Comparison of ENCODE assay signal across 24 cellular contexts in genomic region chr14:44448816-44449411, GRCh38. TPM values are rescaled to one million over a fixed set of nuclear protein-coding genes. Genes with fewer than 3 reads are reported as not detected.
A peak's percentile ranks its signal among the peaks of the same experiment; 100 is the strongest.
DNase-seq lines count a peak whose midpoint lies in the region; ATAC-seq, FAIRE-seq and TF ChIP-seq lines count a peak whose summit lies in the region.
"Had no signal": no experiment of that assay in that cellular context is flagged by ENCODE, and none has a peak within 500 bp of the region (broad histone marks: within the 10 kb centered on the region; RNA-seq: fewer than 3 reads in every experiment).

No MANE protein-coding gene starts in this region.

- H3K36me3 ChIP-seq in HepG2 (replicated peaks in 1 of 2; ENCODE audit: control insufficient read depth in 1 of 2, insufficient read depth in 2 of 2, low read length in 2 of 2) (no peaks in the 10 kb centered on the region), right lobe of liver (no peaks in the 10 kb centered on the region), endodermal cell (ENCODE audit: control insufficient read depth, insufficient read depth, low read length) (no peaks in the 10 kb centered on the region)
- H3K36me3 ChIP-seq in naive thymus-derived CD4-positive, alpha-beta T cell (ENCODE audit: control insufficient read depth in 2 of 3, insufficient read depth in 3 of 3, low read length in 3 of 3) = no peaks in the 10 kb centered on the region
- H3K36me3 ChIP-seq: BLaER1 treated with 17β-estradiol and CSF1 and Interleukin-3, amounts not matched to agents 10 nM and 100 nM; MG63 had no signal

- TF ChIP-seq POLR2A in HepG2 (IDR thresholded peaks at IDR 0.05; ENCODE audit: insufficient read depth in 1 of 2, low read depth in 2 of 2, low read length in 2 of 2) = no peak
- TF ChIP-seq POLR2A in right lobe of liver (IDR thresholded peaks at IDR 0.05) = no peak

- peaks cover 24% of the 10 kb centered on the region for H3K9me3 Mint-ChIP-seq in endodermal cell
- peaks cover 4 to 19% (median 11%) of the 10 kb centered on the region in 11 donors for H3K9me3 Mint-ChIP-seq in naive thymus-derived CD4-positive, alpha-beta T cell

- intact Hi-C loops in HepG2 (cut with micrococcal nuclease; ENCODE audit: unreplicated experiment) (no loop called here), right lobe of liver (cut with DNase I) (no loop called here)
- intact Hi-C loops in naive thymus-derived CD4-positive, alpha-beta T cell (cut with micrococcal nuclease) = no loop called here

- FAIRE-seq in HepG2 (lab: Jason Lieb, UNC) = peak; percentile 57
- FAIRE-seq: GM12878 had no signal

- no peaks in the 10 kb centered on the region for H4K20me1 ChIP-seq in HepG2 (ENCODE audit: insufficient read depth, low read length)
- H4K20me1 ChIP-seq: BLaER1 treated with 17β-estradiol and CSF1 and Interleukin-3, amounts not matched to agents 10 nM and 100 nM had no signal

- DNase-seq in HepG2 (ENCODE audit: low spot score) = peak; percentile 14
- DNase-seq in right lobe of liver = no peak
- no peak for DNase-seq in endodermal cell
- no peak for DNase-seq in naive thymus-derived CD4-positive, alpha-beta T cell
- no peak for DNase-seq in NCI-H1417 treated with DMSO at 0.1 percent for 48 hours (lab: John Stamatoyannopoulos, UW)
- DNase-seq: 8988T; Calu3; CD4-positive, alpha-beta memory T cell; H9; HFFc6; MG63; NCI-H1417; NCI-H187; NCI-H446 treated with DMSO at 0.1 percent for 48 hours; NCI-H526 treated with DMSO at 0.1 percent for 48 hours; PC-3; RPMI8226; SHP77 had no signal

- peaks cover 16% of the 10 kb centered on the region for H3K9me3 ChIP-seq in HepG2 (ENCODE audit: low read length)
- no peaks in the 10 kb centered on the region for H3K9me3 ChIP-seq in right lobe of liver
- peaks cover 30% of the 10 kb centered on the region for H3K9me3 ChIP-seq in endodermal cell (ENCODE audit: control insufficient read depth, low read length)
- H3K9me3 ChIP-seq in naive thymus-derived CD4-positive, alpha-beta T cell (ENCODE audit: control insufficient read depth in 2 of 3, low read length in 3 of 3) = peaks cover 0 to 4% (median 0%) of the 10 kb centered on the region in 3 experiments
- H3K9me3 ChIP-seq: BLaER1 treated with 17β-estradiol and CSF1 and Interleukin-3, amounts not matched to agents 10 nM and 100 nM; MG63 had no signal

- ATAC-seq in HepG2 (peak; percentile 89), right lobe of liver (no peak), HG02623 (IDR thresholded peaks at IDR 0.05; ENCODE audit: unreplicated experiment) (no peak), GM21619 (IDR thresholded peaks at IDR 0.05; ENCODE audit: unreplicated experiment) (no peak), HG02571 (IDR thresholded peaks at IDR 0.05; ENCODE audit: unreplicated experiment) (no peak)
- peak; percentile 18 for ATAC-seq in naive thymus-derived CD4-positive, alpha-beta T cell
- ATAC-seq: GM12878, PC-3 had no signal

- CTCF ChIA-PET in HepG2 (lab: Yijun Ruan, JAX; ENCODE audit: low intra/inter-chr PET ratio, low total read pairs) = no interaction called here
- CTCF ChIA-PET in naive thymus-derived CD4-positive, alpha-beta T cell (lab: Charles Lee) = no interaction called here

- H2AFZ ChIP-seq in HepG2 (ENCODE audit: low read length) = no peak overlapping the region

- peak overlapping the region; percentile 69 for H3K27ac ChIP-seq in HepG2 (ENCODE audit: extremely low read length, insufficient read depth, low read length)
- H3K27ac ChIP-seq in right lobe of liver = no peak overlapping the region
- no peak overlapping the region for H3K27ac ChIP-seq in endodermal cell (ENCODE audit: low read depth, low read length)
- no peak overlapping the region for H3K27ac ChIP-seq in naive thymus-derived CD4-positive, alpha-beta T cell (ENCODE audit: low read depth, low read length)
- H3K27ac ChIP-seq: BLaER1 treated with 17β-estradiol and CSF1 and Interleukin-3, amounts not matched to agents 10 nM and 100 nM had no signal

- no peak overlapping the region for H3K4me3 Mint-ChIP-seq in endodermal cell
- H3K4me3 Mint-ChIP-seq in naive thymus-derived CD4-positive, alpha-beta T cell = no peak overlapping the region
- H3K4me3 Mint-ChIP-seq: CD4-positive, alpha-beta memory T cell; H9; HFFc6 had no signal

- 4% methylated on average over 9 of the region's 9 CpGs for WGBS in HepG2 (ENCODE audit: low lambda C conversion rate)
- WGBS in right lobe of liver (ENCODE audit: insufficient coverage, low coverage, low lambda C conversion rate, missing lambda C conversion rate) = 52% methylated on average over 9 of the region's 9 CpGs
- WGBS in endodermal cell (ENCODE audit: insufficient coverage in 1 of 2, insufficient read length in 1 of 2), 2 experiments = 81 to 94% methylated on average over 6 to 9 of the region's 9 CpGs

- peak overlapping the region; percentile 18; the same call in 1 of the 2 replicates for H3K9ac ChIP-seq in HepG2 (ENCODE audit: insufficient read depth, low read depth, low read length)
- no peak overlapping the region for H3K9ac ChIP-seq in endodermal cell (ENCODE audit: extremely low read depth, low read length, poor library complexity, severe bottlenecking)
- H3K9ac ChIP-seq: BLaER1 treated with 17β-estradiol and CSF1 and Interleukin-3, amounts not matched to agents 10 nM and 100 nM had no signal

- H3K79me2 ChIP-seq in HepG2 (ENCODE audit: insufficient read depth, low read length) = no peaks in the 10 kb centered on the region

- H3K27ac Mint-ChIP-seq in endodermal cell = peak overlapping the region; percentile 77
- H3K27ac Mint-ChIP-seq in naive thymus-derived CD4-positive, alpha-beta T cell = no peak overlapping the region
- H3K27ac Mint-ChIP-seq: CD4-positive, alpha-beta memory T cell; H9; HFFc6 had no signal

- POLR2A ChIA-PET in HepG2 (lab: Yijun Ruan, JAX) = no interaction called here
- POLR2A ChIA-PET in naive thymus-derived CD4-positive, alpha-beta T cell (lab: Charles Lee) = no interaction called here

- H3K4me1 ChIP-seq in HepG2 (ENCODE audit: insufficient read depth, low read length) = peaks cover 45% of the 10 kb centered on the region
- H3K4me1 ChIP-seq in right lobe of liver = no peaks in the 10 kb centered on the region
- H3K4me1 ChIP-seq in endodermal cell (ENCODE audit: control insufficient read depth, insufficient read depth, low read length) = peaks cover 6% of the 10 kb centered on the region
- H3K4me1 ChIP-seq in naive thymus-derived CD4-positive, alpha-beta T cell (ENCODE audit: control insufficient read depth in 2 of 2, insufficient read depth in 2 of 2, low read length in 2 of 2) = no peaks in the 10 kb centered on the region

- TF ChIP-seq EP300 in HepG2 (IDR thresholded peaks at IDR 0.05; ENCODE audit: low read depth in 2 of 2, low read length in 2 of 2) = peak in 1 of 2 experiments; percentile 29; a peak in 2 of 4 replicates
- no peak for TF ChIP-seq EP300 in HepG2 (CRISPR knock-in tag; IDR thresholded peaks at IDR 0.05; ENCODE audit: borderline replicate concordance)

- H3K36me3 Mint-ChIP-seq in endodermal cell (ENCODE audit: low read depth) = peaks cover 7% of the 10 kb centered on the region
- peaks cover 0 to 5% (median 0%) of the 10 kb centered on the region in 5 donors for H3K36me3 Mint-ChIP-seq in naive thymus-derived CD4-positive, alpha-beta T cell
- H3K36me3 Mint-ChIP-seq: CD4-positive, alpha-beta memory T cell had no signal

- H3K4me2 ChIP-seq in HepG2 (ENCODE audit: low read depth, low read length) = peak overlapping the region; percentile 62

- H3K27me3 Mint-ChIP-seq in endodermal cell (ENCODE audit: insufficient read depth) = no peaks in the 10 kb centered on the region
- no peaks in the 10 kb centered on the region for H3K27me3 Mint-ChIP-seq in naive thymus-derived CD4-positive, alpha-beta T cell
- H3K27me3 Mint-ChIP-seq: CD4-positive, alpha-beta memory T cell had no signal

- H3K4me1 Mint-ChIP-seq in endodermal cell = peaks cover 20% of the 10 kb centered on the region
- no peaks in the 10 kb centered on the region for H3K4me1 Mint-ChIP-seq in naive thymus-derived CD4-positive, alpha-beta T cell
- H3K4me1 Mint-ChIP-seq: CD4-positive, alpha-beta memory T cell; H9 had no signal

- no TSS peak for BruUV-seq in HepG2 (replicated peaks; lab: Mats Ljungman, UMichigan)

- no peaks in the 10 kb centered on the region for H3K27me3 ChIP-seq in HepG2 (ENCODE audit: control insufficient read depth in 1 of 2, insufficient read depth in 2 of 2, low read length in 2 of 2)
- no peaks in the 10 kb centered on the region for H3K27me3 ChIP-seq in right lobe of liver
- H3K27me3 ChIP-seq in endodermal cell (ENCODE audit: control insufficient read depth, insufficient read depth, low read length, poor library complexity, severe bottlenecking) = no peaks in the 10 kb centered on the region
- no peaks in the 10 kb centered on the region for H3K27me3 ChIP-seq in naive thymus-derived CD4-positive, alpha-beta T cell (ENCODE audit: control insufficient read depth in 2 of 2, insufficient read depth in 2 of 2, low read length in 2 of 2)
- H3K27me3 ChIP-seq: BLaER1 treated with 17β-estradiol and CSF1 and Interleukin-3, amounts not matched to agents 10 nM and 100 nM; MG63 had no signal

- H3K4me3 ChIP-seq in HepG2 (replicated peaks in 1 of 3; ENCODE audit: insufficient read depth in 1 of 3, low read depth in 2 of 3, low read length in 3 of 3) = peak overlapping the region in 1 of 3 experiments; percentile 10; a peak in 2 of 6 replicates
- H3K4me3 ChIP-seq in right lobe of liver = no peak overlapping the region
- no peak overlapping the region for H3K4me3 ChIP-seq in endodermal cell (ENCODE audit: low read length)
- H3K4me3 ChIP-seq in naive thymus-derived CD4-positive, alpha-beta T cell (ENCODE audit: low read length) = no peak overlapping the region
- H3K4me3 ChIP-seq: BLaER1 treated with 17β-estradiol and CSF1 and Interleukin-3, amounts not matched to agents 10 nM and 100 nM; GM12878; MG63 had no signal

- in situ Hi-C loops in HepG2 (cut with HindIII; ENCODE audit: extremely low pct_ligation_motif_present, low pct_unique_long_range_greater_than_20kb) = no loop called here

- no peak for TF ChIP-seq RAD21 in HepG2 (CRISPR knock-in tag; IDR thresholded peaks at IDR 0.05)

- TF ChIP-seq CTCF in HepG2 (CRISPR knock-in tag; IDR thresholded peaks at IDR 0.05) (no peak), right lobe of liver (IDR thresholded peaks at IDR 0.05) (no peak), endodermal cell (conservative IDR thresholded peaks at IDR 0.05) (no peak)

RNA-seq across cellular contexts. Expression of gene FSCB, which starts 58.2 kb away (rescaled TPM):
- not detected in 2 replicates for total RNA-seq in HepG2 (2016; rRNA removed; fragmentation: Illumina TruSeq; extraction: Trizol)
- total RNA-seq in HepG2 (2016; cell fraction: cytosol; rRNA removed; fragmentation: Illumina TruSeq; extraction: Trizol; ENCODE audit: low read depth) = not detected in 2 replicates
- total RNA-seq in HepG2 (2016; cell fraction: insoluble cytoplasmic fraction; rRNA removed; fragmentation: Illumina TruSeq; extraction: Trizol) = not detected in 2 replicates
- not detected in 2 replicates for total RNA-seq in HepG2 (2016; cell fraction: membrane; rRNA removed; fragmentation: Illumina TruSeq; extraction: Trizol)
- not detected in 2 replicates for total RNA-seq in HepG2 (2016; cell fraction: nucleus; rRNA removed; fragmentation: Illumina TruSeq; extraction: Trizol)
- polyA plus RNA-seq in HepG2 (2011; rRNA removed) = not detected in 2 replicates
- polyA plus RNA-seq in HepG2 (2011; cell fraction: cytosol; rRNA removed) = not detected in 2 replicates
- polyA plus RNA-seq in HepG2 (2011; cell fraction: nucleus; rRNA removed) = not detected in 2 replicates
- polyA plus RNA-seq in HepG2 (2012) = not detected in 2 replicates
- polyA plus RNA-seq in HepG2 (2016; cell fraction: cytosol; fragmentation: Illumina TruSeq; extraction: Trizol; ENCODE audit: low read depth) = not detected in 2 replicates
- not detected in 2 replicates for polyA plus RNA-seq in HepG2 (2016; cell fraction: insoluble cytoplasmic fraction; fragmentation: Illumina TruSeq; extraction: Trizol; ENCODE audit: low read depth)
- not detected in 2 replicates for polyA plus RNA-seq in HepG2 (2016; cell fraction: membrane; fragmentation: Illumina TruSeq; extraction: Trizol; ENCODE audit: low read depth)
- polyA plus RNA-seq in HepG2 (2016; cell fraction: nucleus; fragmentation: Illumina TruSeq; extraction: Trizol; ENCODE audit: insufficient read depth, low read depth) = not detected in 2 replicates
- polyA minus RNA-seq in HepG2 (2011; rRNA and poly(A)+ RNA removed; ENCODE audit: low replicate concordance) = not detected in 2 replicates
- not detected in 2 replicates for polyA minus RNA-seq in HepG2 (2011; cell fraction: cytosol; rRNA and poly(A)+ RNA removed)
- polyA minus RNA-seq in HepG2 (2011; cell fraction: nucleus; rRNA and poly(A)+ RNA removed) = not detected in 2 replicates
- not detected for total RNA-seq in right lobe of liver
- under 1 TPM; 0.09 to 0.22 TPM for total RNA-seq in endodermal cell
- polyA plus RNA-seq in endodermal cell (2013, experiment 1 of 2) = not detected
- polyA plus RNA-seq in endodermal cell (2013, experiment 2 of 2) = not detected
- total RNA-seq in naive thymus-derived CD4-positive, alpha-beta T cell = not detected
- not detected for polyA plus RNA-seq in naive thymus-derived CD4-positive, alpha-beta T cell
- total RNA-seq: Calu3; CD4-positive, alpha-beta memory T cell; GM12878; H9; HFFc6; LHCN-M2 had no signal
- polyA plus RNA-seq: CD4-positive, alpha-beta memory T cell; GM12878 had no signal

Comparison
In these comparisons a context has a peak if more than half of its experiments do, and no peak if none do; other contexts are left out.
1. ATAC-seq: peak in HepG2 (single experiment) and naive thymus-derived CD4-positive, alpha-beta T cell (single experiment); none in right lobe of liver (0 of 4), HG02623 (single experiment), GM21619 (single experiment) and HG02571 (single experiment).